In the genomic region with DNA sequence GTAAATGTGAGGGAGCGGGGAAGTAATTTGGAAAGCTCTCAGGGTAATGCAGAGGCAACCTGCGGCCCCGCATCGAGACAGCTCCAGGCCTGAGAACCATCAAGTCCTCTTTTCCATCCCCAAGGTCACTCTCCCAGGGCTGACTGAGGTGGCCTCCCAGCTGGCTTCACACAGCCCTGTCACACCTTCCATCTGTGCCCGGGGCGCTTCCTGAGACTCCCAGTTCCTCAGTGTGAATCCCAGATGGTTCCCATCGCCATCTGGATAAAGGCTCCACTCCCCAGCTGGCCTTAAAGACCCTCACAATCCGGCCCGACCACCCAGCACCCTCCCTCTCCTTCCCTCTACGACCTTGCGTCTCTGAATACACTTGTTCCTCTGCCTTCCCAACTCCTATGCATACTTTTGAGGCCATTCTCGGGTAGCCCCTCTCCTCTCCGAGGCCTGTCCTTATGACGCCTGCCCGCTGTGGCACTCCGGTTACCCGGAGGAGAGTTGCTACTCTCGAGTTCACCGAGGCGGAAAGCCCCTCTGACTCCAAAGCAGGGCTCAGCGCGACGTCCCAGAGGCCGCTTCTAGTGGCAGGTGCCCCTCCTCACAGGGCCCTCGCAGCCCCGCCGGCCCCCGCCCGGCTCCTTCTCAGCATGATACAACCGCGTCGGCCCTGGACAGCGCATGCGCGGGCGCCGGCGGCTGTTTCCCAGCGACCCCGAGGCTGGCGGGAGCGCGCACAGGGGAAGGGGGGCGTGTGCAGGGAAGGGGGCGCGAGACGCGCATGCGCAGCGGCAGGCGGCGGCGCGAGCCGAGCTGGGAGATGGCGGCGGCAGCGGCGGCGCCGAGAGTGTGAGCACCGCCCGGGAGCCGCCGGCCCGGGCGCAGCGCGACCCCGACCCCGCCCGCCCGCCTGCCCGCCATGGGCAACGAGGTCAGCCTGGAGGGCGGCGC, we compare ENCODE assay signal across 8 cellular contexts. TPM values are rescaled to one million over a fixed set of nuclear protein-coding genes. Genes with fewer than 3 reads are reported as not detected.
DNase-seq lines count a peak whose midpoint lies in the region; ATAC-seq and TF ChIP-seq lines count a peak whose summit lies in the region.

Gene BSN, plus strand, starts transcription at position 788 of the 945 bp plus-strand sequence. Its CDS starts 126 bp downstream, at position 914.

- H3K27ac ChIP-seq in left ventricle myocardium inferior (replicated peaks) (peak within 1 kb of the TSS; percentile 89), psoas muscle (peak within 1 kb of the TSS; percentile 78)

- no peaks in the 10 kb centered on the region for H3K36me3 Mint-ChIP-seq in T-helper 1 cell treated with Interleukin-12 subunit alpha and Interleukin-12 subunit beta and Interleukin-4 antibody, amounts not matched to agents 30 μg/mL and 1 μg/mL, for 36 hours (ENCODE audit: low read depth)

- H3K36me3 ChIP-seq in left ventricle myocardium inferior (no peaks in the 10 kb centered on the region), psoas muscle (ENCODE audit: insufficient read depth in 1 of 2, low read depth in 1 of 2) (no peaks in the 10 kb centered on the region)

- H3K4me1 Mint-ChIP-seq in T-helper 1 cell treated with Interleukin-12 subunit alpha and Interleukin-12 subunit beta and Interleukin-4 antibody, amounts not matched to agents 30 μg/mL and 1 μg/mL, for 36 hours (ENCODE audit: low read depth): peaks cover 17% of the 10 kb centered on the region

- intact Hi-C loops in left ventricle myocardium inferior (cut with micrococcal nuclease) (no loop called here), psoas muscle (cut with DNase I) (no loop called here)

- H3K9me3 ChIP-seq in left ventricle myocardium inferior (replicated peaks): no peaks in the 10 kb centered on the region
- no peaks in the 10 kb centered on the region for H3K9me3 ChIP-seq in psoas muscle

- H3K27me3 Mint-ChIP-seq in T-helper 1 cell treated with Interleukin-12 subunit alpha and Interleukin-12 subunit beta and Interleukin-4 antibody, amounts not matched to agents 30 μg/mL and 1 μg/mL, for 36 hours (ENCODE audit: low read depth): peaks cover 59% of the 10 kb centered on the region

- peak within 1 kb of the TSS; percentile 75 for H3K4me3 ChIP-seq in GM12875 (ENCODE audit: low read depth, low read length)
- H3K4me3 ChIP-seq in left ventricle myocardium inferior: peak within 1 kb of the TSS; percentile 86
- peak within 1 kb of the TSS; percentile 94 for H3K4me3 ChIP-seq in psoas muscle

- TF ChIP-seq CTCF in GM12875 (IDR thresholded peaks at IDR 0.05; ENCODE audit: borderline replicate concordance, insufficient read depth, low read depth, low read length): no peak
- TF ChIP-seq CTCF in left ventricle myocardium inferior (IDR thresholded peaks at IDR 0.05; ENCODE audit: borderline replicate concordance): no peak
- no peak for TF ChIP-seq CTCF in psoas muscle (IDR thresholded peaks at IDR 0.05)

- DNase-seq in NCI-H1436 treated with DMSO at 0.1 percent for 48 hours (lab: John Stamatoyannopoulos, UW) (peak; percentile 31), amygdala (lab: John Stamatoyannopoulos, UW) (peak; percentile 26 to 94 (median 81)), left ventricle myocardium inferior (peak; percentile 91), psoas muscle (peak; percentile 92 to 97), ureter (ENCODE audit: low spot score) (peak; percentile 90)

- no peak within 1 kb of the TSS for H3K27ac Mint-ChIP-seq in T-helper 1 cell treated with Interleukin-12 subunit alpha and Interleukin-12 subunit beta and Interleukin-4 antibody, amounts not matched to agents 30 μg/mL and 1 μg/mL, for 36 hours

- H3K9me3 Mint-ChIP-seq in T-helper 1 cell treated with Interleukin-12 subunit alpha and Interleukin-12 subunit beta and Interleukin-4 antibody, amounts not matched to agents 30 μg/mL and 1 μg/mL, for 36 hours: no peaks in the 10 kb centered on the region

- no peaks in the 10 kb centered on the region for H3K27me3 ChIP-seq in left ventricle myocardium inferior (ENCODE audit: low read depth)
- no peaks in the 10 kb centered on the region for H3K27me3 ChIP-seq in psoas muscle (ENCODE audit: insufficient read depth in 3 of 3, low read length in 2 of 3)

- H3K4me1 ChIP-seq in left ventricle myocardium inferior (peaks cover 21% of the 10 kb centered on the region), psoas muscle (peaks cover 10% of the 10 kb centered on the region)

- ATAC-seq in HG02798 (IDR thresholded peaks at IDR 0.05; ENCODE audit: poor library complexity, unreplicated experiment): peak; percentile 90
- ATAC-seq in psoas muscle: peak; percentile 97 to 99 (median 98)

- 2 to 6% (median 6%) methylated on average over 35 to 77 of the region's 77 CpGs for WGBS in psoas muscle, 3 donors

- peak within 1 kb of the TSS; percentile 84 for H3K4me3 Mint-ChIP-seq in T-helper 1 cell treated with Interleukin-12 subunit alpha and Interleukin-12 subunit beta and Interleukin-4 antibody, amounts not matched to agents 30 μg/mL and 1 μg/mL, for 36 hours

RNA-seq across cellular contexts. Expression of gene BSN, which starts in this region (rescaled TPM):
- total RNA-seq in left ventricle myocardium inferior: 0.55 TPM
- under 1 TPM; 0.22 to 0.95 (median 0.47) TPM for total RNA-seq in psoas muscle
- polyA plus RNA-seq in psoas muscle: under 1 TPM; 0.08 to 0.20 (median 0.10) TPM
- total RNA-seq in ureter: 2.4 TPM

Comparison
In these comparisons a context has a peak if more than half of its experiments do, and no peak if none do; other contexts are left out.
1. Peak in every context shown above with its lines: DNase-seq, ATAC-seq, H3K4me3 ChIP-seq and H3K27ac ChIP-seq.
2. Peak in DNase-seq, H3K4me3 ChIP-seq and H3K27ac ChIP-seq in left ventricle myocardium inferior; RNA of the gene not detected or under 1 TPM.
3. Peak in DNase-seq, ATAC-seq, H3K4me3 ChIP-seq and H3K27ac ChIP-seq in psoas muscle; RNA of the gene not detected or under 1 TPM.
4. DNase-seq: peak in every context shown above with its lines; median percentile 94 in psoas muscle; 91 in left ventricle myocardium inferior; 90 in ureter; 81 in amygdala; 31 in NCI-H1436 treated with DMSO at 0.1 percent for 48 hours.